Comparison of ENCODE assay signal across 9 cellular contexts in genomic region chr16:70432304-70432799, GRCh38. TPM values are rescaled to one million over a fixed set of nuclear protein-coding genes. Genes with fewer than 3 reads are reported as not detected.
DNase-seq lines count a peak whose midpoint lies in the region; ATAC-seq, FAIRE-seq and TF ChIP-seq lines count a peak whose summit lies in the region.
"Had no signal": no experiment of that assay in that cellular context is flagged by ENCODE, and none has a peak within 500 bp of the region (broad histone marks: within the 10 kb centered on the region; RNA-seq: fewer than 3 reads in every experiment).

No MANE protein-coding gene starts in this region.

- H3K27ac ChIP-seq in A549 (peak overlapping the region in 1 of 2 experiments; percentile 72; a peak in 3 of 6 replicates), mesendoderm (ENCODE audit: low read depth, low read length) (peak overlapping the region; percentile 33)

- peak overlapping the region in 1 of 3 donors; percentile 42 for H3K4me3 Mint-ChIP-seq in T-cell

- 59% methylated on average over 4 of the region's 4 CpGs for WGBS in A549 (ENCODE audit: missing lambda C conversion rate)
- no CpG with 5 or more reads among the region's 4 CpGs for WGBS in mesendoderm (ENCODE audit: extremely low coverage, insufficient coverage, low lambda C conversion rate)

- POLR2A ChIA-PET in A549 (lab: Yijun Ruan, JAX) = interaction anchor here (1.0 to 3.0 kb wide), 2 partner anchors 21 to 51 kb away, joined by 5 to 8 read pairs; no protein-coding TSS in a partner anchor
- POLR2A ChIA-PET in T-cell (lab: Charles Lee) = no interaction called here

- DNase-seq in A549 (ENCODE audit: low read depth in 1 of 2, low spot score in 1 of 2) (no peak), T-cell (no peak), mesendoderm (no peak), NCI-H69 (lab: John Stamatoyannopoulos, UW) (no peak), NCI-H2029 (lab: John Stamatoyannopoulos, UW) (no peak), BE2C (no peak), HTR-8/SVneo (ENCODE audit: insufficient read length, low spot score) (no peak)
- DNase-seq: NCI-H1092 had no signal

- H3K36me3 ChIP-seq in mesendoderm (ENCODE audit: control insufficient read depth, insufficient read depth, low read length) (peaks cover 2% of the 10 kb centered on the region), BE2C (peaks cover 9% of the 10 kb centered on the region)

- peaks cover 12% of the 10 kb centered on the region for H3K36me3 Mint-ChIP-seq in T-cell

- peaks cover 56% of the 10 kb centered on the region for H3K79me2 ChIP-seq in mesendoderm (ENCODE audit: control insufficient read depth, insufficient read depth, low read length)

- no peak overlapping the region for H3K4ac ChIP-seq in mesendoderm (ENCODE audit: low read depth, low read length)

- peak overlapping the region; percentile 44 for H3K9ac ChIP-seq in mesendoderm (ENCODE audit: low read length)

- peak overlapping the region; percentile 13 for H3K18ac ChIP-seq in mesendoderm (ENCODE audit: low read length)

- H2BK120ac ChIP-seq in mesendoderm (ENCODE audit: low read depth, low read length) = no peak overlapping the region

- H3K27me3 ChIP-seq in mesendoderm (ENCODE audit: insufficient read depth, low read length, poor library complexity) = no peaks in the 10 kb centered on the region
- H3K27me3 ChIP-seq in BE2C = no peaks in the 10 kb centered on the region

- H4K5ac ChIP-seq in mesendoderm (ENCODE audit: low read length) = no peak overlapping the region

- H3K4me2 ChIP-seq in A549 (peak overlapping the region; percentile 43; the same call in 2 of the 3 replicates), mesendoderm (ENCODE audit: low read length) (no peak overlapping the region)

- ATAC-seq in A549 (no peak), HG03066 (IDR thresholded peaks at IDR 0.05; ENCODE audit: low read depth, unreplicated experiment) (peak; percentile 25), T-cell (replicated peaks in 1 of 4) (no peak)

- no peak for TF ChIP-seq POLR2A in A549 (IDR thresholded peaks at IDR 0.05; ENCODE audit: low read length)

- H3K9me3 ChIP-seq in A549 = no peaks in the 10 kb centered on the region
- H3K9me3 ChIP-seq in BE2C = no peaks in the 10 kb centered on the region

- H2AK5ac ChIP-seq in mesendoderm (ENCODE audit: low read length) = peak overlapping the region; percentile 84

- H3K27ac Mint-ChIP-seq in T-cell = peak overlapping the region; percentile 55 to 87

- H4K8ac ChIP-seq in mesendoderm (ENCODE audit: low read depth, low read length) = no peak overlapping the region

- TF ChIP-seq RAD21 in A549 (conservative IDR thresholded peaks at IDR 0.05 in 1 of 2, IDR thresholded peaks at IDR 0.05 in 1 of 2) = no peak

- H3K4me1 ChIP-seq in A549 (peaks cover 87% of the 10 kb centered on the region), mesendoderm (ENCODE audit: control insufficient read depth, low read depth, low read length) (peaks cover 46% of the 10 kb centered on the region), BE2C (peaks cover 49% of the 10 kb centered on the region)

- CTCF ChIA-PET in A549 (lab: Yijun Ruan, JAX) (interaction anchor here (0.8 to 2.3 kb wide), 6 partner anchors 18 to 62 kb away, joined by 3 to 7 read pairs (median 3); no protein-coding TSS in a partner anchor), T-cell (lab: Charles Lee) (interaction anchor here (0.6 to 0.7 kb wide), 2 partner anchors 22 to 52 kb away, joined by 3 read pairs; no protein-coding TSS in a partner anchor)

- H3K79me1 ChIP-seq in mesendoderm (ENCODE audit: low read length) = peaks cover 28% of the 10 kb centered on the region

- H3K27me3 Mint-ChIP-seq in T-cell = no peaks in the 10 kb centered on the region

- no peak for TF ChIP-seq CTCF in A549 (IDR thresholded peaks at IDR 0.05)
- no peak for TF ChIP-seq CTCF in BE2C (IDR thresholded peaks at IDR 0.05; ENCODE audit: low read depth, low read length)

- H2BK5ac ChIP-seq in mesendoderm (ENCODE audit: low read length) = no peak overlapping the region

- TF ChIP-seq EP300 in A549 (IDR thresholded peaks at IDR 0.05) = no peak

- peaks cover 71 to 80% (median 76%) of the 10 kb centered on the region in 3 donors for H3K4me1 Mint-ChIP-seq in T-cell

- H3K56ac ChIP-seq in mesendoderm (ENCODE audit: low read length) = peak overlapping the region; percentile 59

- no peak overlapping the region for H3K23ac ChIP-seq in mesendoderm (ENCODE audit: low read length)

- no peaks in the 10 kb centered on the region for H3K9me3 Mint-ChIP-seq in T-cell

- FAIRE-seq in A549 (lab: Jason Lieb, UNC) (no peak), HTR-8/SVneo (lab: Jason Lieb, UNC) (no peak)

- H2BK15ac ChIP-seq in mesendoderm (replicated peaks; ENCODE audit: low read depth) = no peak overlapping the region

- H3K4me3 ChIP-seq in A549 = no peak overlapping the region
- H3K4me3 ChIP-seq in mesendoderm (ENCODE audit: low read length) = no peak overlapping the region
- H3K4me3 ChIP-seq in BE2C (ENCODE audit: low read depth, low read length) = no peak overlapping the region

TF ChIP-seq in A549, 52 proteins besides CTCF, POLR2A, EP300 and RAD21:
- TF ChIP-seq KDM1A (IDR thresholded peaks at IDR 0.05; ENCODE audit: low read depth) (no peak), FOXS1 (CRISPR knock-in tag; IDR thresholded peaks at IDR 0.05) (no peak), CBX2 (IDR thresholded peaks at IDR 0.05; ENCODE audit: borderline replicate concordance, low read depth) (no peak), MAX (IDR thresholded peaks at IDR 0.05) (no peak), CEBPB (IDR thresholded peaks at IDR 0.05) (no peak), POLR2AphosphoS2 (conservative IDR thresholded peaks at IDR 0.05; ENCODE audit: low read length) (no peak), NR3C1 (IDR thresholded peaks at IDR 0.05) (no peak), HES2 (IDR thresholded peaks at IDR 0.05) (no peak), HEYL (CRISPR knock-in tag; IDR thresholded peaks at IDR 0.05) (no peak), REST (IDR thresholded peaks at IDR 0.05) (no peak), RARB (CRISPR knock-in tag; IDR thresholded peaks at IDR 0.05) (no peak), HOXB13 (CRISPR knock-in tag; IDR thresholded peaks at IDR 0.05; ENCODE audit: low read depth) (no peak)

RNA-seq across cellular contexts. Expression of gene ST3GAL2, which starts 6.5 kb away (rescaled TPM):
- polyA plus RNA-seq in A549 (2011; rRNA removed) = 11.1 and 14.4 TPM in 2 replicates
- 15.7 and 19.8 TPM in 2 replicates for polyA plus RNA-seq in A549 (2012; cell fraction: cytosol; rRNA removed)
- polyA plus RNA-seq in A549 (2012; cell fraction: nucleus; rRNA removed) = 21.8 and 23.9 TPM in 2 replicates
- polyA plus RNA-seq in A549 (2017; fragmentation: RNase III; extraction: RNeasy Plus Mini Kit Qiagen cat#74134 plus additional on column Dnase treatment) = 13.8 to 16.3 TPM (median 15.5 TPM) in 3 replicates
- 38.9 and 44.0 TPM in 2 replicates for polyA minus RNA-seq in A549 (2011; rRNA and poly(A)+ RNA removed)
- total RNA-seq in T-cell = 10 to 100 TPM; 18.9 to 35.1 (median 30.2) TPM
- polyA plus RNA-seq in mesendoderm (2013, experiment 1 of 2) = 23.5 TPM
- 23.1 TPM for polyA plus RNA-seq in mesendoderm (2013, experiment 2 of 2)
- polyA plus RNA-seq in BE2C (2012; ENCODE audit: insufficient read depth, insufficient read length, low read depth) = 60.3 TPM

RNA-seq across cellular contexts. Expression of gene FCSK, which starts 22.0 kb away (rescaled TPM):
- polyA plus RNA-seq in A549 (2011; rRNA removed) = 5.7 and 9.3 TPM in 2 replicates
- polyA plus RNA-seq in A549 (2012; cell fraction: cytosol; rRNA removed) = 7.5 and 8.5 TPM in 2 replicates
- 42.5 and 53.1 TPM in 2 replicates for polyA plus RNA-seq in A549 (2012; cell fraction: nucleus; rRNA removed)
- polyA plus RNA-seq in A549 (2017; fragmentation: RNase III; extraction: RNeasy Plus Mini Kit Qiagen cat#74134 plus additional on column Dnase treatment) = 6.0 to 7.7 TPM (median 6.8 TPM) in 3 replicates
- 11.0 and 12.6 TPM in 2 replicates for polyA minus RNA-seq in A549 (2011; rRNA and poly(A)+ RNA removed)
- 10 to 100 TPM; 28.7 to 43.4 (median 37.9) TPM for total RNA-seq in T-cell
- 1.4 TPM for polyA plus RNA-seq in mesendoderm (2013, experiment 1 of 2)
- 1.4 TPM for polyA plus RNA-seq in mesendoderm (2013, experiment 2 of 2)
- 35.8 TPM for polyA plus RNA-seq in BE2C (2012; ENCODE audit: insufficient read depth, insufficient read length, low read depth)
